ENCODE assay signal across 8 cellular contexts in the genomic region with DNA sequence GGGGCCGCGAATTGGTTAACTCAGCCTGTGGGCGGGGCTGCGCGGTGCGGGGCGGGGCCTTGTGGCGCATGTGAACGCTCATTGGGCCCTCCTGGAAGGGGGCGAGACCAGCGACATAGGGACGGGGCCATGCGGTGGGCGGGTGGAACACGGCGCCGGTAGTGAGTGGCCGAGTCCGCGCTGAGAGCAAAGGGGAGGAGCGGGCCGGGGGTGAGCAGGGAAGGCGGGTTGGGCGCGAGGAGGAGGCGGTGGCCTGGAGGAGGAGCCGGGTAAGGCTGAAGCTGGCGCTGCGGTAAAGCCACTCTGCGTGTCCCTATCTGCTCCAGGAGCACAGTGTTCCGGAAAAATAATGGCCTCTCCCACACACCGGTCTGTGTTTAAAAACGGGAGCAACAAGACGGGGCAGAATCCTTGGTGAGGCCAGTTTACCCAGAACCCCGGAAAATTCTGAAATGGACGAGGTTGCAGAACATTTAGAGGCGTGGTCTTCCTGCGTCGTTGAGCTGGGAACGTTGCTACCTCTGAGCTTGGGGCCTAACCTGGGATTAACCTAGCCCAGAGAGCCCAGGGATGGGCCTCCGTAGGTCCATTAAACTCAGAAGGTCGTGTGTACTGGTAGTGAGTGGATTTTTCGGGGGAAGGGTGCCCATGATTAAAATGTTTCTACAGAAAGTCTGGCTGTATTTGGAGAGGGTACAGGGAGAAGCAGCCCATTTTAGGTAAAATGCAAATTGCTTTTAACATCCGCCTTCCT. TPM values are rescaled to one million over a fixed set of nuclear protein-coding genes. Genes with fewer than 3 reads are reported as not detected.
DNase-seq lines count a peak whose midpoint lies in the region; ATAC-seq lines count a peak whose summit lies in the region.

No MANE protein-coding gene starts in this region.

- H2BK120ac ChIP-seq in mesendoderm (ENCODE audit: low read depth, low read length), result peak overlapping the region; percentile 15

- peak overlapping the region; percentile 45 for H3K4me2 ChIP-seq in mesendoderm (ENCODE audit: low read length)

- H3K27ac ChIP-seq in mesendoderm (ENCODE audit: low read depth, low read length), result peak overlapping the region; percentile 91

- peak; percentile 99 for DNase-seq in COR-L47 (lab: John Stamatoyannopoulos, UW)
- peak; percentile 97 for DNase-seq in HT1080 (ENCODE audit: low read depth)
- DNase-seq in NOMO-1 (lab: John Stamatoyannopoulos, UW; ENCODE audit: unreplicated experiment in 2 of 2), result peak; percentile 98 to 100
- peak; percentile 99 to 100 (median 99) for DNase-seq in activated CD8-positive, alpha-beta memory T cell treated with anti-CD3 and anti-CD28 coated beads for 48 hours (ENCODE audit: low read depth in 2 of 3, low spot score in 2 of 3)
- DNase-seq in effector memory CD8-positive, alpha-beta T cell, result peak; percentile 100
- DNase-seq in mesendoderm, result peak; percentile 99
- peak; percentile 100 for DNase-seq in stimulated activated CD8-positive, alpha-beta memory T cell treated with anti-CD3 and anti-CD28 coated beads, Interleukin-12 subunit alpha, Interleukin-12 subunit beta, amount 100 ng/mL, for 4 hours (ENCODE audit: low read depth)

- H4K8ac ChIP-seq in mesendoderm (ENCODE audit: low read depth, low read length), result no peak overlapping the region

- ATAC-seq in GM21367 (IDR thresholded peaks at IDR 0.05; ENCODE audit: unreplicated experiment), result peak; percentile 89
- peak; percentile 90 for ATAC-seq in effector memory CD8-positive, alpha-beta T cell (replicated peaks)

- peak overlapping the region; percentile 89 to 93 for H3K4me3 Mint-ChIP-seq in effector memory CD8-positive, alpha-beta T cell

- H3K27me3 ChIP-seq in mesendoderm (ENCODE audit: insufficient read depth, low read length, poor library complexity), result no peaks in the 10 kb centered on the region

- no peaks in the 10 kb centered on the region for H3K27me3 Mint-ChIP-seq in effector memory CD8-positive, alpha-beta T cell

- H3K23ac ChIP-seq in mesendoderm (ENCODE audit: low read length), result no peak overlapping the region

- peak overlapping the region; percentile 78 for H3K56ac ChIP-seq in mesendoderm (ENCODE audit: low read length)

- H4K5ac ChIP-seq in mesendoderm (ENCODE audit: low read length), result no peak overlapping the region

- H3K9ac ChIP-seq in mesendoderm (ENCODE audit: low read length), result peak overlapping the region; percentile 68

- H3K4me1 ChIP-seq in mesendoderm (ENCODE audit: control insufficient read depth, low read depth, low read length), result no peaks in the 10 kb centered on the region

- WGBS in mesendoderm (ENCODE audit: extremely low coverage, insufficient coverage, low lambda C conversion rate), result no CpG with 5 or more reads among the region's 44 CpGs

- peak overlapping the region; percentile 82 for H3K4ac ChIP-seq in mesendoderm (ENCODE audit: low read depth, low read length)

- peaks cover 32 to 34% of the 10 kb centered on the region in 2 donors for H3K4me1 Mint-ChIP-seq in effector memory CD8-positive, alpha-beta T cell (ENCODE audit: low read depth in 2 of 2)

- peak overlapping the region; percentile 86 to 93 for H3K27ac Mint-ChIP-seq in effector memory CD8-positive, alpha-beta T cell

- peak overlapping the region; percentile 77 for H2BK5ac ChIP-seq in mesendoderm (ENCODE audit: low read length)

- H3K9me3 Mint-ChIP-seq in effector memory CD8-positive, alpha-beta T cell, result no peaks in the 10 kb centered on the region

- peaks cover 9% of the 10 kb centered on the region for H3K36me3 Mint-ChIP-seq in effector memory CD8-positive, alpha-beta T cell (ENCODE audit: insufficient read depth)

- no peak overlapping the region for H2BK15ac ChIP-seq in mesendoderm (replicated peaks; ENCODE audit: low read depth)

- peak overlapping the region; percentile 95 for H3K18ac ChIP-seq in mesendoderm (ENCODE audit: low read length)

- no peak overlapping the region for H2AK5ac ChIP-seq in mesendoderm (ENCODE audit: low read length)

- H3K79me2 ChIP-seq in mesendoderm (ENCODE audit: control insufficient read depth, insufficient read depth, low read length), result peaks cover 4% of the 10 kb centered on the region

- H3K79me1 ChIP-seq in mesendoderm (ENCODE audit: low read length), result peaks cover 6% of the 10 kb centered on the region

- H3K36me3 ChIP-seq in mesendoderm (ENCODE audit: control insufficient read depth, insufficient read depth, low read length), result no peaks in the 10 kb centered on the region

- H3K4me3 ChIP-seq in mesendoderm (ENCODE audit: low read length), result peak overlapping the region; percentile 45

RNA-seq across cellular contexts. Expression of gene CTNNBIP1, which starts 0.5 kb away (rescaled TPM):
- total RNA-seq in HT1080 (2014; rRNA removed; shearing (Covaris generic)), result 32.2 and 33.3 TPM in 2 replicates
- polyA plus RNA-seq in HT1080 (2015; cell fraction: cytosol; rRNA removed), result 18.1 and 21.1 TPM in 2 replicates
- 7.4 and 8.7 TPM in 2 replicates for polyA plus RNA-seq in HT1080 (2015; cell fraction: nucleus; rRNA removed)
- 23.5 TPM for polyA plus RNA-seq in mesendoderm (2013, experiment 1 of 2)
- 22.6 TPM for polyA plus RNA-seq in mesendoderm (2013, experiment 2 of 2)

RNA-seq across cellular contexts. Expression of gene LZIC, which starts 32.6 kb away (rescaled TPM):
- total RNA-seq in HT1080 (2014; rRNA removed; shearing (Covaris generic)), result 22.4 and 24.2 TPM in 2 replicates
- polyA plus RNA-seq in HT1080 (2015; cell fraction: cytosol; rRNA removed), result 30.8 and 38.1 TPM in 2 replicates
- polyA plus RNA-seq in HT1080 (2015; cell fraction: nucleus; rRNA removed), result 14.2 and 17.9 TPM in 2 replicates
- polyA plus RNA-seq in mesendoderm (2013, experiment 1 of 2), result 16.6 TPM
- polyA plus RNA-seq in mesendoderm (2013, experiment 2 of 2), result 16.6 TPM

RNA-seq across cellular contexts. Expression of gene NMNAT1, which starts 32.7 kb away (rescaled TPM):
- 5.2 and 7.1 TPM in 2 replicates for total RNA-seq in HT1080 (2014; rRNA removed; shearing (Covaris generic))
- polyA plus RNA-seq in HT1080 (2015; cell fraction: cytosol; rRNA removed), result 3.2 and 5.3 TPM in 2 replicates
- 2.8 and 4.4 TPM in 2 replicates for polyA plus RNA-seq in HT1080 (2015; cell fraction: nucleus; rRNA removed)
- polyA plus RNA-seq in mesendoderm (2013, experiment 1 of 2), result 2.0 TPM
- polyA plus RNA-seq in mesendoderm (2013, experiment 2 of 2), result 1.5 TPM

Comparison
In these comparisons a context has a peak if more than half of its experiments do, and no peak if none do; other contexts are left out.
1. Peak in every context shown above with its lines: DNase-seq, ATAC-seq, H3K4me3 ChIP-seq and H3K27ac ChIP-seq.